ENCODE assay signal across 12 cellular contexts in genomic region chrX:124030520-124030919, GRCh38.
A peak's percentile ranks its signal among the peaks of the same experiment; 100 is the strongest.
DNase-seq lines count a peak whose midpoint lies in the region; ATAC-seq, FAIRE-seq and TF ChIP-seq lines count a peak whose summit lies in the region.
"Had no signal": no experiment of that assay in that cellular context is flagged by ENCODE, and none has a peak within 500 bp of the region (broad histone marks: within the 10 kb centered on the region; RNA-seq: fewer than 3 reads in every experiment).

No MANE protein-coding gene starts in this region.

- 92% methylated on average over 1 of the region's 1 CpG for WGBS in A549 (ENCODE audit: missing lambda C conversion rate)

- CTCF ChIA-PET in A549 (lab: Yijun Ruan, JAX) = interaction anchor here (1.0 kb wide), 1 partner anchor 12 kb away, joined by 3 read pairs; no protein-coding TSS in a partner anchor

- no peak for TF ChIP-seq RAD21 in A549 (conservative IDR thresholded peaks at IDR 0.05 in 1 of 2, IDR thresholded peaks at IDR 0.05 in 1 of 2)

- peaks cover 10% of the 10 kb centered on the region; the same call in 2 of the 3 replicates for H3K4me1 ChIP-seq in A549

- ATAC-seq in A549 (no peak), GM18909 (IDR thresholded peaks at IDR 0.05; ENCODE audit: poor library complexity, unreplicated experiment) (peak; percentile 81), GM21737 (IDR thresholded peaks at IDR 0.05; ENCODE audit: unreplicated experiment) (peak; percentile 81), HG03342 (IDR thresholded peaks at IDR 0.05; ENCODE audit: unreplicated experiment) (peak; percentile 75), GM18505 (IDR thresholded peaks at IDR 0.05; ENCODE audit: unreplicated experiment) (no peak)
- ATAC-seq: Right ventricle myocardium inferior had no signal

- FAIRE-seq in A549 (lab: Jason Lieb, UNC) = peak; percentile 88

- TF ChIP-seq CTCF in A549 (IDR thresholded peaks at IDR 0.05) = no peak

- H3K4me2 ChIP-seq in A549 = no peak overlapping the region

- no peaks in the 10 kb centered on the region for H3K9me3 ChIP-seq in A549

- TF ChIP-seq EP300 in A549 (IDR thresholded peaks at IDR 0.05) = no peak

- no peak overlapping the region for H3K4me3 ChIP-seq in A549

- DNase-seq in A549 (ENCODE audit: low read depth in 1 of 2, low spot score in 1 of 2) = no peak
- no peak for DNase-seq in T1000 (lab: John Stamatoyannopoulos, UW)
- DNase-seq in NCI-H2107 treated with DMSO at 0.1 percent for 48 hours (lab: John Stamatoyannopoulos, UW; ENCODE audit: unreplicated experiment) = no peak
- DNase-seq in cerebellar cortex (ENCODE audit: low spot score) = no peak
- DNase-seq: activated B cell treated with CpG ODN at 0.5 μM for 24 hours; NCI-H446; stimulated activated CD4-positive, alpha-beta T cell treated with anti-CD3 and anti-CD28 coated beads, Interleukin-4, amount 100 ng/mL, for 24 hours had no signal

- H3K27ac ChIP-seq in A549 = no peak overlapping the region

- POLR2A ChIA-PET in A549 (lab: Yijun Ruan, JAX) = no interaction called here

- TF ChIP-seq POLR2A in A549 (IDR thresholded peaks at IDR 0.05; ENCODE audit: low read length) (no peak), GM18505 (IDR thresholded peaks at IDR 0.05; ENCODE audit: borderline replicate concordance, extremely low read depth, insufficient read depth, insufficient read length) (no peak)

TF ChIP-seq in A549, 52 proteins besides CTCF, POLR2A, EP300 and RAD21:
- TF ChIP-seq MYC (IDR thresholded peaks at IDR 0.05; ENCODE audit: borderline replicate concordance, low read length) (no peak), MAFK (IDR thresholded peaks at IDR 0.05; ENCODE audit: partially characterized antibody) (no peak), FOXS1 (CRISPR knock-in tag; IDR thresholded peaks at IDR 0.05) (no peak), PHF8 (IDR thresholded peaks at IDR 0.05; ENCODE audit: borderline replicate concordance, low read depth) (no peak), HOXA7 (CRISPR knock-in tag; IDR thresholded peaks at IDR 0.05) (no peak), CBX8 (IDR thresholded peaks at IDR 0.05) (no peak), HOXB5 (CRISPR knock-in tag; IDR thresholded peaks at IDR 0.05) (no peak), CHD4 (IDR thresholded peaks at IDR 0.05; ENCODE audit: borderline replicate concordance) (no peak), RARB (CRISPR knock-in tag; IDR thresholded peaks at IDR 0.05) (no peak), ZFP36 (IDR thresholded peaks at IDR 0.05; ENCODE audit: borderline replicate concordance, partially characterized antibody) (no peak), HDAC2 (IDR thresholded peaks at IDR 0.05) (no peak), CBX2 (IDR thresholded peaks at IDR 0.05; ENCODE audit: borderline replicate concordance, low read depth) (no peak), GATA3 (IDR thresholded peaks at IDR 0.05; ENCODE audit: borderline replicate concordance) (no peak), SREBF2 (IDR thresholded peaks at IDR 0.05) (no peak)
- TF ChIP-seq, protein P1, sequence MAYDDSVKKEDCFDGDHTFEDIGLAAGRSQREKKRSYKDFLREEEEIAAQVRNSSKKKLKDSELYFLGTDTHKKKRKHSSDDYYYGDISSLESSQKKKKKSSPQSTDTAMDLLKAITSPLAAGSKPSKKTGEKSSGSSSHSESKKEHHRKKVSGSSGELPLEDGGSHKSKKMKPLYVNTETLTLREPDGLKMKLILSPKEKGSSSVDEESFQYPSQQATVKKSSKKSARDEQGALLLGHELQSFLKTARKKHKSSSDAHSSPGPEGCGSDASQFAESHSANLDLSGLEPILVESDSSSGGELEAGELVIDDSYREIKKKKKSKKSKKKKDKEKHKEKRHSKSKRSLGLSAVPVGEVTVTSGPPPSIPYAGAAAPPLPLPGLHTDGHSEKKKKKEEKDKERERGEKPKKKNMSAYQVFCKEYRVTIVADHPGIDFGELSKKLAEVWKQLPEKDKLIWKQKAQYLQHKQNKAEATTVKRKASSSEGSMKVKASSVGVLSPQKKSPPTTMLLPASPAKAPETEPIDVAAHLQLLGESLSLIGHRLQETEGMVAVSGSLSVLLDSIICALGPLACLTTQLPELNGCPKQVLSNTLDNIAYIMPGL (CRISPR knock-in tag; IDR thresholded peaks at IDR 0.05; ENCODE audit: borderline replicate concordance) = no peak
- TF ChIP-seq, protein P2, sequence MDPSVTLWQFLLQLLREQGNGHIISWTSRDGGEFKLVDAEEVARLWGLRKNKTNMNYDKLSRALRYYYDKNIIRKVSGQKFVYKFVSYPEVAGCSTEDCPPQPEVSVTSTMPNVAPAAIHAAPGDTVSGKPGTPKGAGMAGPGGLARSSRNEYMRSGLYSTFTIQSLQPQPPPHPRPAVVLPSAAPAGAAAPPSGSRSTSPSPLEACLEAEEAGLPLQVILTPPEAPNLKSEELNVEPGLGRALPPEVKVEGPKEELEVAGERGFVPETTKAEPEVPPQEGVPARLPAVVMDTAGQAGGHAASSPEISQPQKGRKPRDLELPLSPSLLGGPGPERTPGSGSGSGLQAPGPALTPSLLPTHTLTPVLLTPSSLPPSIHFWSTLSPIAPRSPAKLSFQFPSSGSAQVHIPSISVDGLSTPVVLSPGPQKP (IDR thresholded peaks at IDR 0.05; ENCODE audit: low read depth, low read length) = no peak
- TF ChIP-seq, protein P3, sequence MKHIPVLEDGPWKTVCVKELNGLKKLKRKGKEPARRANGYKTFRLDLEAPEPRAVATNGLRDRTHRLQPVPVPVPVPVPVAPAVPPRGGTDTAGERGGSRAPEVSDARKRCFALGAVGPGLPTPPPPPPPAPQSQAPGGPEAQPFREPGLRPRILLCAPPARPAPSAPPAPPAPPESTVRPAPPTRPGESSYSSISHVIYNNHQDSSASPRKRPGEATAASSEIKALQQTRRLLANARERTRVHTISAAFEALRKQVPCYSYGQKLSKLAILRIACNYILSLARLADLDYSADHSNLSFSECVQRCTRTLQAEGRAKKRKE (CRISPR knock-in tag; IDR thresholded peaks at IDR 0.05; ENCODE audit: low read depth) = no peak

Comparison
In these comparisons a context has a peak if more than half of its experiments do, and no peak if none do; other contexts are left out.
1. ATAC-seq: peak in GM18909 (single experiment), GM21737 (single experiment) and HG03342 (single experiment); none in A549 (0 of 2) and GM18505 (single experiment).